ENCODE assay signal across 26 cellular contexts in the genomic region with DNA sequence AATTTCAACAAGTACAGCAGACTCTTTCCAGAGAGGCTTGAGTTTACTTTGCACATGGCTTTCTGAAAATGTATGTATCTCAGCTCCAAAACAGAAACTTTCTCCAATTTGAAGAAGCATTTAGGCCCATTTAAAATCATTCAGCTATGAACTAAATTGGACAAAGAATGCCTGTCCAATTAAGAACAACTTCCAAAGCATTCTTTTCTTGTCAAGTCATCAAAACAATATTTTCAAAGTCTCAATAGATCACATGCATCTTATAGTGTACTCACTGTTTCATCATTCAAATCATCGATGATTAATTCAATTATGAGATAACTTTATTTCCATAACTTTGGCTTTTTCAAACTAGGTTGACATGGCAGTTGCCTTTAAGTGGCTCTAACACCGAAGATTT.
"Had no signal": no experiment of that assay in that cellular context is flagged by ENCODE, and none has a peak within 500 bp of the region (broad histone marks: within the 10 kb centered on the region; RNA-seq: fewer than 3 reads in every experiment).

No MANE protein-coding gene starts in this region.

- H3K4me2 ChIP-seq: KMS-11, SK-N-SH had no signal

- H3K36me3 ChIP-seq: SJCRH30 had no signal

- H3K9me3 Mint-ChIP-seq: activated naive CD8-positive, alpha-beta T cell treated with anti-CD3 and anti-CD28 coated beads, Interleukin-2, amount 10 ng/mL, durations not matched to agents 7 days and 5 days had no signal

- H3K4me3 Mint-ChIP-seq: activated CD8-positive, alpha-beta T cell treated with anti-CD3 and anti-CD28 coated beads, Interleukin-2, amount 10 ng/mL, durations not matched to agents 7 days and 5 days; activated naive CD8-positive, alpha-beta T cell treated with anti-CD3 and anti-CD28 coated beads, Interleukin-2, amount 10 ng/mL, durations not matched to agents 7 days and 5 days; T-helper 1 cell treated with Interleukin-12 subunit alpha and Interleukin-12 subunit beta and Interleukin-4 antibody, amounts not matched to agents 30 μg/mL and 1 μg/mL, for 36 hours had no signal

- DNase-seq: activated CD4-positive, alpha-beta T cell treated with anti-CD3 and anti-CD28 coated beads for 4 hours; activated CD4-positive, alpha-beta T cell treated with anti-CD3 and anti-CD28 coated beads, Interleukin-2, amount 50 U/mL, for 4 hours; activated CD8-positive, alpha-beta memory T cell treated with anti-CD3 and anti-CD28 coated beads, Interleukin-2, amount 50 U/mL, for 48 hours; activated CD8-positive, alpha-beta T cell treated with anti-CD3 and anti-CD28 coated beads, Interleukin-2, amount 10 ng/mL, durations not matched to agents 7 days and 5 days; activated naive CD4-positive, alpha-beta T cell treated with anti-CD3 and anti-CD28 coated beads, Interleukin-2, amount 50 U/mL, for 16 hours; activated naive CD8-positive, alpha-beta T cell treated with anti-CD3 and anti-CD28 coated beads, Interleukin-2, amount 10 ng/mL, durations not matched to agents 7 days and 5 days; activated T-cell treated with anti-CD3 and anti-CD28 coated beads, Interleukin-2, amount 50 U/mL, for 1 hour; aorta; central memory CD4-positive, alpha-beta T cell; NCI-H1092 treated with DMSO at 0.1 percent for 48 hours; NCI-H1417 treated with DMSO at 0.1 percent for 48 hours; NCI-H1694; NCI-H2029 treated with DMSO at 0.1 percent for 48 hours; NCI-H510A treated with DMSO at 0.1 percent for 48 hours; NCI-H69; NK-92 treated with Interleukin-12 subunit alpha and Interleukin-12 subunit beta, amount 100 ng/mL, for 24 hours; OCI-M1; Right ventricle myocardium superior; RPMI8226; SJCRH30; SK-N-SH had no signal

- FAIRE-seq: bronchial epithelial cell had no signal

- H3K4me3 ChIP-seq: SJCRH30 had no signal

- H3K27me3 ChIP-seq: SJCRH30 had no signal

- H3K27ac Mint-ChIP-seq: activated CD8-positive, alpha-beta T cell treated with anti-CD3 and anti-CD28 coated beads, Interleukin-2, amount 10 ng/mL, durations not matched to agents 7 days and 5 days; activated naive CD8-positive, alpha-beta T cell treated with anti-CD3 and anti-CD28 coated beads, Interleukin-2, amount 10 ng/mL, durations not matched to agents 7 days and 5 days; T-helper 1 cell treated with Interleukin-12 subunit alpha and Interleukin-12 subunit beta and Interleukin-4 antibody, amounts not matched to agents 30 μg/mL and 1 μg/mL, for 36 hours had no signal

- H3K4me1 ChIP-seq: SJCRH30 had no signal

- H3K9me3 ChIP-seq: SJCRH30, SK-N-SH had no signal

- ATAC-seq: activated CD4-positive, CD25-positive, alpha-beta regulatory T cell treated with anti-CD3 and anti-CD28 coated beads, Interleukin-2, amount 50 U/mL, for 24 hours; activated CD8-positive, alpha-beta T cell treated with anti-CD3 and anti-CD28 coated beads, Interleukin-2, amount 10 ng/mL, durations not matched to agents 7 days and 5 days; Panc1 had no signal

- H3K27ac ChIP-seq: KMS-11, SJCRH30 had no signal

- H3K36me3 Mint-ChIP-seq: activated naive CD8-positive, alpha-beta T cell treated with anti-CD3 and anti-CD28 coated beads, Interleukin-2, amount 10 ng/mL, durations not matched to agents 7 days and 5 days had no signal

- H3K9ac ChIP-seq: KMS-11, SK-N-SH had no signal
